ENCODE assay signal across 20 cellular contexts in genomic region chr1:98437540-98437939, GRCh38.
A peak's percentile ranks its signal among the peaks of the same experiment; 100 is the strongest.
DNase-seq lines count a peak whose midpoint lies in the region; ATAC-seq, FAIRE-seq and TF ChIP-seq lines count a peak whose summit lies in the region.
"Had no signal": no experiment of that assay in that cellular context is flagged by ENCODE, and none has a peak within 500 bp of the region (broad histone marks: within the 10 kb centered on the region; RNA-seq: fewer than 3 reads in every experiment).

No MANE protein-coding gene starts in this region.

- no peak for ATAC-seq in activated CD8-positive, alpha-beta memory T cell treated with anti-CD3 and anti-CD28 coated beads, Interleukin-2, amount 10 ng/mL, durations not matched to agents 7 days and 5 days

- H3K36me3 Mint-ChIP-seq in Calu3 (ENCODE audit: insufficient read depth, unreplicated experiment) = no peaks in the 10 kb centered on the region
- H3K36me3 Mint-ChIP-seq in activated CD8-positive, alpha-beta memory T cell treated with anti-CD3 and anti-CD28 coated beads, Interleukin-2, amount 10 ng/mL, durations not matched to agents 7 days and 5 days = no peaks in the 10 kb centered on the region
- no peaks in the 10 kb centered on the region for H3K36me3 Mint-ChIP-seq in CD4-positive, alpha-beta memory T cell

- H3K4me1 Mint-ChIP-seq in Calu3 (ENCODE audit: low read depth, unreplicated experiment) = peaks cover 15% of the 10 kb centered on the region
- H3K4me1 Mint-ChIP-seq in activated CD8-positive, alpha-beta memory T cell treated with anti-CD3 and anti-CD28 coated beads, Interleukin-2, amount 10 ng/mL, durations not matched to agents 7 days and 5 days = no peaks in the 10 kb centered on the region
- H3K4me1 Mint-ChIP-seq in CD4-positive, alpha-beta memory T cell = peaks cover 0 to 4% (median 0%) of the 10 kb centered on the region in 4 donors

- CTCF ChIA-PET in Calu3 (lab: Charles Lee) (no interaction called here), H1 (lab: Charles Lee; ENCODE audit: partially characterized antibody) (no interaction called here)
- CTCF ChIA-PET in activated CD8-positive, alpha-beta memory T cell treated with anti-CD3 and anti-CD28 coated beads, Interleukin-2, amount 10 ng/mL, durations not matched to agents 7 days and 5 days (lab: Charles Lee) = no interaction called here
- CTCF ChIA-PET in CD4-positive, alpha-beta memory T cell (lab: Charles Lee; ENCODE audit: partially characterized antibody) = no interaction called here

- no peak overlapping the region for H3K4me2 ChIP-seq in H1 (ENCODE audit: insufficient read depth in 1 of 2, low read depth in 2 of 2, low read length in 2 of 2)
- H3K4me2 ChIP-seq: KMS-11 had no signal

- no TSS peak for BruUV-seq in Calu3 (replicated peaks; lab: Mats Ljungman, UMichigan)

- no peak overlapping the region for H4K8ac ChIP-seq in H1 (ENCODE audit: extremely low read depth, insufficient read depth, low read length)

- H3K36me3 ChIP-seq in H1 (ENCODE audit: control insufficient read depth in 2 of 4, insufficient read depth in 4 of 4, low read length in 3 of 4) (no peaks in the 10 kb centered on the region), liver (ENCODE audit: control insufficient read depth in 4 of 4, insufficient read depth in 3 of 4, low read depth in 1 of 4, low read length in 3 of 4) (no peaks in the 10 kb centered on the region)
- H3K36me3 ChIP-seq in CD4-positive, alpha-beta memory T cell (ENCODE audit: insufficient read depth, low read length) = no peaks in the 10 kb centered on the region

- no peak overlapping the region for H3K23ac ChIP-seq in H1 (ENCODE audit: insufficient read length)

- no peak for TF ChIP-seq EP300 in H1 (IDR thresholded peaks at IDR 0.05; ENCODE audit: borderline replicate concordance in 1 of 2, low read depth in 2 of 2, low read length in 2 of 2)

- no peaks in the 10 kb centered on the region for H4K20me1 ChIP-seq in H1 (replicated peaks in 1 of 2; ENCODE audit: control insufficient read depth in 1 of 2, insufficient read depth in 2 of 2, low read length in 2 of 2)

- H3K27me3 Mint-ChIP-seq in Calu3 (ENCODE audit: unreplicated experiment) = no peaks in the 10 kb centered on the region
- H3K27me3 Mint-ChIP-seq in activated CD8-positive, alpha-beta memory T cell treated with anti-CD3 and anti-CD28 coated beads, Interleukin-2, amount 10 ng/mL, durations not matched to agents 7 days and 5 days = peaks cover 3% of the 10 kb centered on the region
- H3K27me3 Mint-ChIP-seq in CD4-positive, alpha-beta memory T cell = peaks cover 0 to 1% of the 10 kb centered on the region in 2 donors

- H3K9me3 ChIP-seq in H1 (ENCODE audit: insufficient read depth in 2 of 2, low read depth in 1 of 2, low read length in 1 of 2) = no peaks in the 10 kb centered on the region
- H3K9me3 ChIP-seq in liver (ENCODE audit: control insufficient read depth in 4 of 4, low read length in 3 of 4) = no peaks in the 10 kb centered on the region
- no peaks in the 10 kb centered on the region for H3K9me3 ChIP-seq in CD4-positive, alpha-beta memory T cell (ENCODE audit: control insufficient read depth in 1 of 2, low read length in 2 of 2)

- TF ChIP-seq RAD21 in H1 (IDR thresholded peaks at IDR 0.05 in 1 of 2, conservative IDR thresholded peaks at IDR 0.05 in 1 of 2; ENCODE audit: low read depth in 2 of 2, low read length in 2 of 2) (no peak), liver (IDR thresholded peaks at IDR 0.05) (peak in 1 of 2 donors; percentile 13)

- H3K4me3 Mint-ChIP-seq in Calu3 (ENCODE audit: low read depth, unreplicated experiment) = no peak overlapping the region
- no peak overlapping the region for H3K4me3 Mint-ChIP-seq in activated CD8-positive, alpha-beta memory T cell treated with anti-CD3 and anti-CD28 coated beads, Interleukin-2, amount 10 ng/mL, durations not matched to agents 7 days and 5 days
- no peak overlapping the region for H3K4me3 Mint-ChIP-seq in CD4-positive, alpha-beta memory T cell

- H4K91ac ChIP-seq in H1 (replicated peaks; ENCODE audit: insufficient read length, low read length) = no peak overlapping the region

- no peaks in the 10 kb centered on the region for H3K27me3 ChIP-seq in H1 (replicated peaks in 1 of 4; ENCODE audit: control insufficient read depth in 3 of 4, extremely low read depth in 1 of 4, insufficient read depth in 3 of 4, low read length in 3 of 4)
- no peaks in the 10 kb centered on the region for H3K27me3 ChIP-seq in liver (ENCODE audit: control insufficient read depth in 4 of 4, insufficient read depth in 4 of 4, low read length in 3 of 4)
- no peaks in the 10 kb centered on the region for H3K27me3 ChIP-seq in CD4-positive, alpha-beta memory T cell (ENCODE audit: insufficient read depth, low read length)

- POLR2A ChIA-PET in H1 (lab: Charles Lee; ENCODE audit: partially characterized antibody) = no interaction called here
- POLR2A ChIA-PET in CD4-positive, alpha-beta memory T cell (lab: Charles Lee; ENCODE audit: partially characterized antibody) = no interaction called here

- no peak overlapping the region for H3K9ac ChIP-seq in H1 (replicated peaks in 1 of 4; ENCODE audit: extremely low read depth in 1 of 4, low read depth in 3 of 4, low read length in 3 of 4)
- no peak overlapping the region for H3K9ac ChIP-seq in liver (ENCODE audit: low read depth in 1 of 2, low read length in 2 of 2)
- H3K9ac ChIP-seq: KMS-11 had no signal

- no peak overlapping the region for H2BK5ac ChIP-seq in H1 (ENCODE audit: low read depth, low read length)

- no peaks in the 10 kb centered on the region for H3K79me2 ChIP-seq in H1 (ENCODE audit: control insufficient read depth in 1 of 2, insufficient read depth in 2 of 2, low read length in 2 of 2)

- TF ChIP-seq POLR2A in H1 (IDR thresholded peaks at IDR 0.05; ENCODE audit: control extremely low read depth in 1 of 2, low read depth in 2 of 2, low read length in 2 of 2) = no peak

- no peak overlapping the region for H2AK5ac ChIP-seq in H1 (ENCODE audit: low read depth, low read length)

- H3K4me3 ChIP-seq in H1 (ENCODE audit: extremely low read depth in 1 of 4, insufficient read depth in 2 of 4, low read depth in 3 of 4, low read length in 4 of 4) (no peak overlapping the region), liver (ENCODE audit: low read depth in 1 of 3, low read length in 3 of 3) (no peak overlapping the region)
- H3K4me3 ChIP-seq in CD4-positive, alpha-beta memory T cell (ENCODE audit: low read length in 2 of 2) = no peak overlapping the region
- H3K4me3 ChIP-seq: SK-N-MC had no signal

- no peaks in the 10 kb centered on the region; the same call in 1 of the 2 replicates for H3K23me2 ChIP-seq in H1 (ENCODE audit: low read depth, low read length)

- no peak overlapping the region for H3K14ac ChIP-seq in H1 (ENCODE audit: insufficient read length)

- TF ChIP-seq CTCF in Calu3 (IDR thresholded peaks at IDR 0.05; ENCODE audit: unreplicated experiment) = no peak
- no peak for TF ChIP-seq CTCF in H1 (IDR thresholded peaks at IDR 0.05; ENCODE audit: control extremely low read depth in 1 of 3, insufficient read depth in 1 of 3, low read depth in 1 of 3, low read length in 3 of 3)
- no peak for TF ChIP-seq CTCF in liver (IDR thresholded peaks at IDR 0.05; ENCODE audit: low read depth, low read length, missing input control)

- H3K27ac ChIP-seq in H1 (ENCODE audit: low read depth, low read length) = no peak overlapping the region
- H3K27ac ChIP-seq in liver (ENCODE audit: low read depth in 1 of 2, low read length in 2 of 2) = no peak overlapping the region
- H3K27ac ChIP-seq in CD4-positive, alpha-beta memory T cell (ENCODE audit: low read depth, low read length) = no peak overlapping the region
- H3K27ac ChIP-seq: KMS-11, SK-N-MC had no signal

- peak overlapping the region; percentile 3 for H3K27ac Mint-ChIP-seq in Calu3 (ENCODE audit: unreplicated experiment)
- H3K27ac Mint-ChIP-seq in activated CD8-positive, alpha-beta memory T cell treated with anti-CD3 and anti-CD28 coated beads, Interleukin-2, amount 10 ng/mL, durations not matched to agents 7 days and 5 days = no peak overlapping the region
- H3K27ac Mint-ChIP-seq in CD4-positive, alpha-beta memory T cell = no peak overlapping the region

- H2BK20ac ChIP-seq in H1 (ENCODE audit: low read length) = no peak overlapping the region

- no peak overlapping the region for H3K4ac ChIP-seq in H1 (replicated peaks; ENCODE audit: insufficient read length, low read depth, low read length)

- H3K9me3 Mint-ChIP-seq in Calu3 (ENCODE audit: low read depth, unreplicated experiment) = no peaks in the 10 kb centered on the region
- H3K9me3 Mint-ChIP-seq in activated CD8-positive, alpha-beta memory T cell treated with anti-CD3 and anti-CD28 coated beads, Interleukin-2, amount 10 ng/mL, durations not matched to agents 7 days and 5 days (ENCODE audit: low read depth) = no peaks in the 10 kb centered on the region
- no peaks in the 10 kb centered on the region for H3K9me3 Mint-ChIP-seq in CD4-positive, alpha-beta memory T cell

- no peak overlapping the region for H3K18ac ChIP-seq in H1 (ENCODE audit: extremely low read depth, low read length)

- DNase-seq in Calu3 = no peak
- DNase-seq in HT-29 (ENCODE audit: low spot score) = peak; percentile 50
- DNase-seq in H1 (ENCODE audit: low read depth in 1 of 2, low spot score in 2 of 2) = no peak
- DNase-seq in activated CD8-positive, alpha-beta memory T cell treated with anti-CD3 and anti-CD28 coated beads, Interleukin-2, amount 10 ng/mL, durations not matched to agents 7 days and 5 days = no peak
- no peak for DNase-seq in CD4-positive, alpha-beta memory T cell
- DNase-seq in posterior cingulate gyrus = no peak
- DNase-seq in stimulated activated CD4-positive, alpha-beta T cell treated with anti-CD3 and anti-CD28 coated beads, Interleukin-4, amount 100 ng/mL, for 4 hours = no peak
- DNase-seq: ACHN, C1 segment of cervical spinal cord, MV-4-11, NCI-H187 treated with DMSO at 0.1 percent for 48 hours, NCI-H524 treated with DMSO at 0.1 percent for 48 hours, OCI-M1, SHP77 had no signal

- peak; percentile 48 for FAIRE-seq in H1 (lab: Jason Lieb, UNC)
- FAIRE-seq: GM12891, GM19239, H54 had no signal

- H2BK15ac ChIP-seq in H1 (ENCODE audit: low read length) = no peak overlapping the region

- H3K4me1 ChIP-seq in H1 (replicated peaks in 1 of 4; ENCODE audit: control insufficient read depth in 3 of 4, insufficient read depth in 4 of 4, low read length in 3 of 4) (no peaks in the 10 kb centered on the region), liver (ENCODE audit: control insufficient read depth in 4 of 4, insufficient read depth in 4 of 4, low read length in 3 of 4) (peaks cover 0 to 11% (median 10%) of the 10 kb centered on the region in 4 donors)
- no peaks in the 10 kb centered on the region for H3K4me1 ChIP-seq in CD4-positive, alpha-beta memory T cell (ENCODE audit: insufficient read depth, low read length)

- H3K79me1 ChIP-seq in H1 (ENCODE audit: low read depth, low read length) = no peaks in the 10 kb centered on the region

- H2BK120ac ChIP-seq in H1 (replicated peaks; ENCODE audit: low read depth, low read length) = no peak overlapping the region

- no peak overlapping the region for H2AFZ ChIP-seq in H1 (ENCODE audit: low read length)

- intact Hi-C loops in Calu3 (cut with micrococcal nuclease; ENCODE audit: unreplicated experiment) = no loop called here
- intact Hi-C loops in CD4-positive, alpha-beta memory T cell (cut with micrococcal nuclease) = no loop called here
- intact Hi-C loops in posterior cingulate gyrus (cut with DNase I) = no loop called here

- no peak overlapping the region for H2BK12ac ChIP-seq in H1 (ENCODE audit: low read depth, low read length)

- no peak overlapping the region for H3K56ac ChIP-seq in H1 (replicated peaks; ENCODE audit: insufficient read length, low read depth, low read length)

- H4K5ac ChIP-seq in H1 (ENCODE audit: insufficient read length, low read depth, low read length) = no peak overlapping the region
